Comparison of ENCODE assay signal across 1 cellular context in genomic region chr1:89995595-89996397, GRCh38.
TF ChIP-seq lines count a peak whose summit lies in the region.

No MANE protein-coding gene starts in this region.

TF ChIP-seq in HepG2, 621 proteins besides CTCF, POLR2A, EP300 and RAD21 (continued from another document):
- TF ChIP-seq ZNF142 (CRISPR knock-in tag; IDR thresholded peaks at IDR 0.05) = no peak
- TF ChIP-seq CREM (IDR thresholded peaks at IDR 0.05) = 0 out of 2 replicates have a peak, but pooled peaks have one; percentile 10
- no peak for TF ChIP-seq CREM (CRISPR knock-in tag; IDR thresholded peaks at IDR 0.05)
- TF ChIP-seq CHD2 (IDR thresholded peaks at IDR 0.05; ENCODE audit: low read depth, low read length) = no peak
- 0 out of 2 replicates have a peak, but pooled peaks have one; percentile 4 for TF ChIP-seq PLSCR1 (CRISPR knock-in tag; IDR thresholded peaks at IDR 0.05; ENCODE audit: borderline replicate concordance)
